1 cellular context compared by ENCODE assay signal in the genomic region with DNA sequence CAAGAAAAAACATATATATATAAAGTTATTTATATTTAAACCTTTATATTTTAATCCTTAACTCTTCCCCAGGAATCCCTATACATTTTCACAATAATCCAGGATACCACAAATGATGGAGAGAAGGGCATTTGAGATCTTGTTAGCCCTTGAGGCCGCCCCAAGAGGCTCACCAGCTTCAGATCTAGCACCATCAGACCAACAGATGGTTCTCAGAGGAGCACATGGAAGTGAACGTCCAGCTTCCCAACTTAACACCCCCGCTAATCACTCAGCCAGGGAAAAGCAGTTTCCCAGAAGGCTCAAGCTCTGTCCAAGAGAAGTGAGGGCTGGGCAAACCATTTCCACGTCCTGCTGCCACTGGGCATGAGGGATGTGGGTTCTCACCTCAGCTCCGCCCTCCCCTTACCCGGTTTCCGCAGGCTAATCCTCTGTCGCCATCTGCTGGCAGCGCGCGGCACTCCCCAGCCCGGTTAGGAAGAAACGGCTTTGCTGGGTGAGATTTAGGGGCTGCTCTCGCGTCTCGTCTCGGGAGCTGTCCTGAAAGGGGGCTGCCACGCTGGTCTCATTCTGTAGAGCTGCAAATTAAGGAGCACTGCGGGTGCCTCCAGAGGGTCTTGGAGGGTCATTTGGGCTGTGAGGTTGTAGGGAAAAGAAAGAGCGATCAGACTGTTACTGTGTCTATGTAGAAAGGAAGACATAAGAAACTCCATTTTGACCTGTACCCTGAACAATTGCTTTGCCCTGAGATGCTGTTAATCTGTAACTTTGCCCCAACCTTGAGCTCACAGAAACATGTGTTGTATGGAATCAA.
TF ChIP-seq lines count a peak whose summit lies in the region.

No MANE protein-coding gene starts in this region.

TF ChIP-seq in endothelial cell of umbilical vein, 7 proteins besides CTCF, POLR2A, EP300 and RAD21 (continued from another document):
- no peak for TF ChIP-seq EZH2 (IDR thresholded peaks at IDR 0.05; ENCODE audit: borderline replicate concordance, low read depth, low read length, severe bottlenecking)
- no peak for TF ChIP-seq FOS (IDR thresholded peaks at IDR 0.05; ENCODE audit: borderline replicate concordance, insufficient read depth, low read length)
- TF ChIP-seq GATA2 (IDR thresholded peaks at IDR 0.05; ENCODE audit: insufficient read depth, insufficient read length, low read depth, low read length), result no peak
- TF ChIP-seq MYC (IDR thresholded peaks at IDR 0.05; ENCODE audit: low read depth, low read length), result no peak
- TF ChIP-seq, protein P1, sequence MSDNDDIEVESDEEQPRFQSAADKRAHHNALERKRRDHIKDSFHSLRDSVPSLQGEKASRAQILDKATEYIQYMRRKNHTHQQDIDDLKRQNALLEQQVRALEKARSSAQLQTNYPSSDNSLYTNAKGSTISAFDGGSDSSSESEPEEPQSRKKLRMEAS (IDR thresholded peaks at IDR 0.05; ENCODE audit: insufficient read depth, insufficient read length), result no peak
- no peak for TF ChIP-seq POLR2AphosphoS5 (IDR thresholded peaks at IDR 0.05; ENCODE audit: insufficient read depth, low read depth, low read length)
